19 cellular contexts compared by ENCODE assay signal in genomic region chr7:109246330-109247077, GRCh38.
DNase-seq lines count a peak whose midpoint lies in the region; ATAC-seq and TF ChIP-seq lines count a peak whose summit lies in the region.
"Had no signal": no experiment of that assay in that cellular context is flagged by ENCODE, and none has a peak within 500 bp of the region (broad histone marks: within the 10 kb centered on the region; RNA-seq: fewer than 3 reads in every experiment).

No MANE protein-coding gene starts in this region.

- 29 to 57% (median 43%) methylated on average over 10 of the region's 10 CpGs for WGBS in stomach, 5 donors

- H3K27ac Mint-ChIP-seq in activated T-helper 1 cell treated with anti-CD3 and anti-CD28 coated beads, Interleukin-12 subunit alpha, Interleukin-12 subunit beta, Interleukin-2, Interleukin-4 antibody, amounts not matched to agents 30 ng/mL and 10 ng/mL and 1 ng/mL, durations not matched to agents 14 hours and 24 hours and 36 hours = no peak overlapping the region
- H3K27ac Mint-ChIP-seq: activated CD8-positive, alpha-beta memory T cell treated with anti-CD3 and anti-CD28 coated beads, Interleukin-2, amount 10 ng/mL, durations not matched to agents 7 days and 5 days; CD4-positive, CD25-positive, alpha-beta regulatory T cell; immature natural killer cell; T-helper 1 cell treated with Interleukin-12 subunit alpha and Interleukin-12 subunit beta and Interleukin-4 antibody, amounts not matched to agents 30 μg/mL and 1 μg/mL, for 36 hours had no signal

- peaks cover 0 to 8% of the 10 kb centered on the region in 2 experiments; a peak in 2 of 4 replicates for H3K4me1 ChIP-seq in HCT116 (ENCODE audit: control insufficient read depth in 1 of 2, insufficient read depth in 2 of 2, low read length in 2 of 2)
- no peaks in the 10 kb centered on the region for H3K4me1 ChIP-seq in stomach
- H3K4me1 ChIP-seq: HAP-1, right atrium auricular region had no signal

- H3K9me3 ChIP-seq in HCT116 (ENCODE audit: control insufficient read depth in 1 of 2, insufficient read depth in 1 of 2, low read depth in 1 of 2, low read length in 2 of 2) (no peaks in the 10 kb centered on the region), stomach (no peaks in the 10 kb centered on the region)
- H3K9me3 ChIP-seq: HAP-1, right atrium auricular region had no signal

- no peaks in the 10 kb centered on the region for H3K9me2 ChIP-seq in HCT116 (ENCODE audit: insufficient read depth)

- H3K36me3 Mint-ChIP-seq in activated T-helper 1 cell treated with anti-CD3 and anti-CD28 coated beads, Interleukin-12 subunit alpha, Interleukin-12 subunit beta, Interleukin-2, Interleukin-4 antibody, amounts not matched to agents 30 ng/mL and 10 ng/mL and 1 ng/mL, durations not matched to agents 14 hours and 24 hours and 36 hours (ENCODE audit: low read depth) = no peaks in the 10 kb centered on the region
- H3K36me3 Mint-ChIP-seq: activated CD8-positive, alpha-beta memory T cell treated with anti-CD3 and anti-CD28 coated beads, Interleukin-2, amount 10 ng/mL, durations not matched to agents 7 days and 5 days; CD4-positive, CD25-positive, alpha-beta regulatory T cell had no signal

- no peaks in the 10 kb centered on the region for H3K27me3 Mint-ChIP-seq in activated T-helper 1 cell treated with anti-CD3 and anti-CD28 coated beads, Interleukin-12 subunit alpha, Interleukin-12 subunit beta, Interleukin-2, Interleukin-4 antibody, amounts not matched to agents 30 ng/mL and 10 ng/mL and 1 ng/mL, durations not matched to agents 14 hours and 24 hours and 36 hours (ENCODE audit: insufficient read depth)
- H3K27me3 Mint-ChIP-seq: activated CD8-positive, alpha-beta memory T cell treated with anti-CD3 and anti-CD28 coated beads, Interleukin-2, amount 10 ng/mL, durations not matched to agents 7 days and 5 days; CD4-positive, CD25-positive, alpha-beta regulatory T cell had no signal

- H3K4me2 ChIP-seq in HCT116 (ENCODE audit: low read length) = peak overlapping the region; percentile 39

- no peaks in the 10 kb centered on the region for H3K4me1 Mint-ChIP-seq in activated T-helper 1 cell treated with anti-CD3 and anti-CD28 coated beads, Interleukin-12 subunit alpha, Interleukin-12 subunit beta, Interleukin-2, Interleukin-4 antibody, amounts not matched to agents 30 ng/mL and 10 ng/mL and 1 ng/mL, durations not matched to agents 14 hours and 24 hours and 36 hours (ENCODE audit: low read depth)
- H3K4me1 Mint-ChIP-seq: activated CD8-positive, alpha-beta memory T cell treated with anti-CD3 and anti-CD28 coated beads, Interleukin-2, amount 10 ng/mL, durations not matched to agents 7 days and 5 days; CD4-positive, CD25-positive, alpha-beta regulatory T cell; immature natural killer cell had no signal

- H3K9ac ChIP-seq in HCT116 (ENCODE audit: low read length) = no peak overlapping the region

- RAD21 ChIA-PET in HCT116 (lab: Charles Lee; ENCODE audit: low non-redundant PET in 1 of 2, low total read pairs in 2 of 2, uncharacterized antibody in 2 of 2, unreplicated experiment in 2 of 2) = no interaction called here

- DNase-seq in HCT116 (ENCODE audit: low read depth, low spot score) = peak; percentile 18
- peak; percentile 8 for DNase-seq in fibroblast of peridontal ligament (ENCODE audit: extremely low read depth)
- peak; percentile 43 for DNase-seq in stomach
- DNase-seq in activated T-helper 1 cell treated with anti-CD3 and anti-CD28 coated beads, Interleukin-12 subunit alpha, Interleukin-12 subunit beta, Interleukin-2, Interleukin-4 antibody, amounts not matched to agents 30 ng/mL and 10 ng/mL and 1 ng/mL, durations not matched to agents 14 hours and 24 hours and 36 hours (ENCODE audit: low spot score) = no peak
- no peak for DNase-seq in NCI-H446 (lab: John Stamatoyannopoulos, UW)
- DNase-seq: activated CD4-positive, CD25-positive, alpha-beta regulatory T cell treated with anti-CD3 and anti-CD28 coated beads, Interleukin-2, amount 50 U/mL, for 72 hours; activated CD8-positive, alpha-beta memory T cell treated with anti-CD3 and anti-CD28 coated beads, Interleukin-2, amount 10 ng/mL, durations not matched to agents 7 days and 5 days; activated gamma-delta T cell; CD4-positive, CD25-positive, alpha-beta regulatory T cell; effector CD8-positive, alpha-beta T cell; immature natural killer cell; mesendoderm; NCI-H1092 treated with DMSO at 0.1 percent for 48 hours had no signal

- no peak for TF ChIP-seq CTCF in HCT116 (IDR thresholded peaks at IDR 0.05 in 2 of 3, conservative IDR thresholded peaks at IDR 0.05 in 1 of 3; ENCODE audit: borderline replicate concordance in 1 of 3, insufficient read depth in 1 of 3, low read depth in 2 of 3, low read length in 2 of 3)
- TF ChIP-seq CTCF in VCaP (conservative IDR thresholded peaks at IDR 0.05) = no peak
- TF ChIP-seq CTCF in stomach (IDR thresholded peaks at IDR 0.05) = no peak

- H3K4me3 Mint-ChIP-seq in activated T-helper 1 cell treated with anti-CD3 and anti-CD28 coated beads, Interleukin-12 subunit alpha, Interleukin-12 subunit beta, Interleukin-2, Interleukin-4 antibody, amounts not matched to agents 30 ng/mL and 10 ng/mL and 1 ng/mL, durations not matched to agents 14 hours and 24 hours and 36 hours = no peak overlapping the region
- H3K4me3 Mint-ChIP-seq: activated CD8-positive, alpha-beta memory T cell treated with anti-CD3 and anti-CD28 coated beads, Interleukin-2, amount 10 ng/mL, durations not matched to agents 7 days and 5 days; CD4-positive, CD25-positive, alpha-beta regulatory T cell; immature natural killer cell; T-helper 1 cell treated with Interleukin-12 subunit alpha and Interleukin-12 subunit beta and Interleukin-4 antibody, amounts not matched to agents 30 μg/mL and 1 μg/mL, for 36 hours had no signal

- H2AFZ ChIP-seq in HCT116 (ENCODE audit: low read depth, low read length, poor library complexity, severe bottlenecking) = no peak overlapping the region

- H3K9me3 Mint-ChIP-seq in activated T-helper 1 cell treated with anti-CD3 and anti-CD28 coated beads, Interleukin-12 subunit alpha, Interleukin-12 subunit beta, Interleukin-2, Interleukin-4 antibody, amounts not matched to agents 30 ng/mL and 10 ng/mL and 1 ng/mL, durations not matched to agents 14 hours and 24 hours and 36 hours = no peaks in the 10 kb centered on the region

- no peaks in the 10 kb centered on the region for H3K27me3 ChIP-seq in HCT116 (ENCODE audit: insufficient read depth, low read length)
- H3K27me3 ChIP-seq in stomach = no peaks in the 10 kb centered on the region
- H3K27me3 ChIP-seq: right atrium auricular region had no signal

- no peak overlapping the region for H3K27ac ChIP-seq in HCT116 (ENCODE audit: low read depth, low read length)
- H3K27ac ChIP-seq in VCaP = peak overlapping the region; percentile 18; the same call in 1 of the 2 replicates
- no peak overlapping the region for H3K27ac ChIP-seq in stomach
- H3K27ac ChIP-seq: right atrium auricular region had no signal

- no peak for TF ChIP-seq POLR2A in HCT116 (IDR thresholded peaks at IDR 0.05; ENCODE audit: borderline replicate concordance, extremely low read depth, insufficient read depth, insufficient read length)
- TF ChIP-seq POLR2A in stomach (IDR thresholded peaks at IDR 0.05) = no peak

- TF ChIP-seq EP300 in stomach (IDR thresholded peaks at IDR 0.05) = no peak

- CTCF ChIA-PET in HCT116 (lab: Charles Lee) = no interaction called here

- intact Hi-C loops in HCT116 (cut with micrococcal nuclease) = no loop called here
- intact Hi-C loops in stomach (cut with DNase I; ENCODE audit: low total_unique reads) = no loop called here
- intact Hi-C loops in activated T-helper 1 cell treated with anti-CD3 and anti-CD28 coated beads, Interleukin-12 subunit alpha, Interleukin-12 subunit beta, Interleukin-2, Interleukin-4 antibody, amounts not matched to agents 30 ng/mL and 10 ng/mL and 1 ng/mL, durations not matched to agents 14 hours and 24 hours and 36 hours (cut with micrococcal nuclease) = no loop called here

- no peak for TF ChIP-seq RAD21 in HCT116 (IDR thresholded peaks at IDR 0.05; ENCODE audit: low read depth)

- BruUV-seq in HCT116 (replicated peaks; lab: Mats Ljungman, UMichigan) = no TSS peak

- POLR2A ChIA-PET in HCT116 (lab: Charles Lee) = no interaction called here

- no peaks in the 10 kb centered on the region for H3K36me3 ChIP-seq in HCT116 (ENCODE audit: control insufficient read depth in 1 of 2, insufficient read depth in 2 of 2, low read length in 2 of 2)
- H3K36me3 ChIP-seq in stomach = no peaks in the 10 kb centered on the region
- H3K36me3 ChIP-seq: HAP-1, right atrium auricular region had no signal

- H3K79me2 ChIP-seq in HCT116 (ENCODE audit: insufficient read depth, low read length) = no peaks in the 10 kb centered on the region

- ATAC-seq in HCT116 = no peak
- ATAC-seq in HG02623 (IDR thresholded peaks at IDR 0.05; ENCODE audit: unreplicated experiment) = no peak
- ATAC-seq: activated CD8-positive, alpha-beta memory T cell treated with anti-CD3 and anti-CD28 coated beads, Interleukin-2, amount 10 ng/mL, durations not matched to agents 7 days and 5 days; GM12878 had no signal

- H3K4me3 ChIP-seq in HCT116 (replicated peaks in 1 of 2; ENCODE audit: low read depth in 1 of 2, low read length in 2 of 2) (no peak overlapping the region), stomach (no peak overlapping the region)
- H3K4me3 ChIP-seq: GM12878, HAP-1, right atrium auricular region had no signal

- H4K20me1 ChIP-seq in HCT116 (ENCODE audit: insufficient read depth) = no peaks in the 10 kb centered on the region

TF ChIP-seq in HCT116, 20 proteins besides CTCF, POLR2A, EP300 and RAD21 (continues in another document):
- TF ChIP-seq TCF7L2 (IDR thresholded peaks at IDR 0.05; ENCODE audit: borderline replicate concordance, extremely low read depth, insufficient read depth, insufficient read length) (no peak), ELF1 (IDR thresholded peaks at IDR 0.05; ENCODE audit: borderline replicate concordance, low read depth) (no peak), ATF3 (IDR thresholded peaks at IDR 0.05) (no peak), EZH2phosphoT487 (IDR thresholded peaks at IDR 0.05; ENCODE audit: borderline replicate concordance) (no peak), FOSL1 (IDR thresholded peaks at IDR 0.05; ENCODE audit: low read depth) (no peak), ZFX (IDR thresholded peaks at IDR 0.05) (no peak), EGR1 (IDR thresholded peaks at IDR 0.05; ENCODE audit: low read depth) (no peak), ZNF274 (IDR thresholded peaks at IDR 0.05; ENCODE audit: low read depth, low read length) (no peak), CBX3 (IDR thresholded peaks at IDR 0.05; ENCODE audit: low read depth) (no peak), POLR2AphosphoS5 (IDR thresholded peaks at IDR 0.05; ENCODE audit: low read depth, low read length) (no peak), CEBPB (IDR thresholded peaks at IDR 0.05; ENCODE audit: low read depth) (no peak)

Comparison
In these comparisons a context has a peak if more than half of its experiments do, and no peak if none do; other contexts are left out.
1. DNase-seq: peak in HCT116 (single experiment), fibroblast of peridontal ligament (single experiment) and stomach (single experiment); none in activated T-helper 1 cell treated with anti-CD3 and anti-CD28 coated beads, Interleukin-12 subunit alpha, Interleukin-12 subunit beta, Interleukin-2, Interleukin-4 antibody, amounts not matched to agents 30 ng/mL and 10 ng/mL and 1 ng/mL, durations not matched to agents 14 hours and 24 hours and 36 hours (single experiment) and NCI-H446 (0 of 2).